Comparison of ENCODE assay signal across 29 cellular contexts in genomic region chr5:114310666-114311065, GRCh38. TPM values are rescaled to one million over a fixed set of nuclear protein-coding genes. Genes with fewer than 3 reads are reported as not detected.
"Had no signal": no experiment of that assay in that cellular context is flagged by ENCODE, and none has a peak within 500 bp of the region (broad histone marks: within the 10 kb centered on the region; RNA-seq: fewer than 3 reads in every experiment).

No MANE protein-coding gene starts in this region.

- H3K27me3 Mint-ChIP-seq: stimulated activated memory B cell treated with anti-CD40 and anti-IgM and Interleukin-4, amounts not matched to agents 10 μg/mL and 1 μg/mL and 100 μg/mL, for 72 hours; stimulated activated naive B cell treated with anti-CD40 and anti-IgM and Interleukin-4, amounts not matched to agents 10 μg/mL and 1 μg/mL and 100 μg/mL, for 72 hours; stimulated activated naive CD8-positive, alpha-beta T cell treated with anti-CD3 and anti-CD28 coated beads, Interleukin-15, amount 100 ng/mL, for 72 hours; stimulated activated naive CD8-positive, alpha-beta T cell treated with anti-CD3 and anti-CD28 coated beads, Interleukin-15, Interleukin-2, amounts not matched to agents 100 ng/mL and 50 ng/mL, for 24 hours had no signal

- H3K27ac Mint-ChIP-seq: stimulated activated effector memory CD8-positive, alpha-beta T cell treated with anti-CD3 and anti-CD28 coated beads, Interleukin-12 subunit alpha, Interleukin-12 subunit beta, amount 100 ng/mL, for 72 hours; stimulated activated memory B cell treated with anti-CD40 and anti-IgM and Interleukin-4, amounts not matched to agents 10 μg/mL and 1 μg/mL and 100 μg/mL, for 72 hours; stimulated activated naive B cell treated with anti-CD40 and anti-IgM and Interleukin-4, amounts not matched to agents 10 μg/mL and 1 μg/mL and 100 μg/mL, for 72 hours; stimulated activated naive CD8-positive, alpha-beta T cell treated with anti-CD3 and anti-CD28 coated beads, Interleukin-15, amount 100 ng/mL, for 72 hours; stimulated activated naive CD8-positive, alpha-beta T cell treated with anti-CD3 and anti-CD28 coated beads, Interleukin-15, Interleukin-2, amounts not matched to agents 100 ng/mL and 50 ng/mL, for 24 hours; type B pancreatic cell had no signal

- H3K36me3 ChIP-seq: stomach, suprapubic skin, thoracic aorta, thyroid gland, tibial artery, tibial nerve, transverse colon, upper lobe of left lung, upper lobe of right lung, uterus, vagina had no signal

- ATAC-seq: stimulated activated effector memory CD8-positive, alpha-beta T cell treated with anti-CD3 and anti-CD28 coated beads, Interleukin-12 subunit alpha, Interleukin-12 subunit beta, amount 100 ng/mL, for 72 hours; stimulated activated memory B cell treated with anti-CD40 and anti-IgM and Interleukin-4, amounts not matched to agents 10 μg/mL and 1 μg/mL and 100 μg/mL, for 72 hours; stimulated activated naive B cell treated with anti-CD40 and anti-IgM and Interleukin-4, amounts not matched to agents 10 μg/mL and 1 μg/mL and 100 μg/mL, for 72 hours; stimulated activated naive CD8-positive, alpha-beta T cell treated with anti-CD3 and anti-CD28 coated beads, Interleukin-15, amount 100 ng/mL, for 72 hours; stimulated activated naive CD8-positive, alpha-beta T cell treated with anti-CD3 and anti-CD28 coated beads, Interleukin-15, Interleukin-2, amounts not matched to agents 100 U/mL and 50 U/mL, for 24 hours; upper lobe of right lung had no signal

- H3K27ac ChIP-seq: stomach, suprapubic skin, testis, thoracic aorta, thyroid gland, tibial artery, tibial nerve, transverse colon, upper lobe of left lung, upper lobe of right lung, uterus, vagina had no signal

- DNase-seq: stimulated activated CD4-positive, alpha-beta T cell treated with anti-CD3 and anti-CD28 coated beads, Interleukin-2, amount 100 ng/mL, for 48 hours; stimulated activated CD4-positive, alpha-beta T cell treated with anti-CD3 and anti-CD28 coated beads, Interleukin-4, amount 100 ng/mL, for 1 hour; stimulated activated CD4-positive, alpha-beta T cell treated with anti-CD3 and anti-CD28 coated beads, Interleukin-4, amount 100 ng/mL, for 24 hours; stimulated activated CD4-positive, alpha-beta T cell treated with anti-CD3 and anti-CD28 coated beads, Interleukin-4, amount 100 ng/mL, for 4 hours; stimulated activated CD8-positive, alpha-beta memory T cell treated with anti-CD3 and anti-CD28 coated beads, Interleukin-4, amount 100 ng/mL, for 48 hours; stimulated activated naive B cell treated with anti-CD40 and anti-IgM and Interleukin-4, amounts not matched to agents 10 μg/mL and 1 μg/mL and 100 μg/mL, for 72 hours; stimulated activated naive CD4-positive, alpha-beta T cell; stimulated activated naive CD4-positive, alpha-beta T cell treated with Interleukin-2 at 50 U/mL for 16 hours; stimulated activated naive CD8-positive, alpha-beta T cell treated with anti-CD3 and anti-CD28 coated beads, Interleukin-15, amount 100 ng/mL, for 72 hours; stimulated activated naive CD8-positive, alpha-beta T cell treated with anti-CD3 and anti-CD28 coated beads, Interleukin-15, Interleukin-2, amounts not matched to agents 100 U/mL and 50 U/mL, for 24 hours; stomach; substantia nigra; testis; thyroid gland; tibial artery; transverse colon; trophoblast cell; upper lobe of left lung; upper lobe of right lung; uterus had no signal

- H3K9me3 Mint-ChIP-seq: stimulated activated effector memory CD8-positive, alpha-beta T cell treated with anti-CD3 and anti-CD28 coated beads, Interleukin-12 subunit alpha, Interleukin-12 subunit beta, amount 100 ng/mL, for 72 hours; stimulated activated memory B cell treated with anti-CD40 and anti-IgM and Interleukin-4, amounts not matched to agents 10 μg/mL and 1 μg/mL and 100 μg/mL, for 72 hours; stimulated activated naive B cell treated with anti-CD40 and anti-IgM and Interleukin-4, amounts not matched to agents 10 μg/mL and 1 μg/mL and 100 μg/mL, for 72 hours; stimulated activated naive CD8-positive, alpha-beta T cell treated with anti-CD3 and anti-CD28 coated beads, Interleukin-15, amount 100 ng/mL, for 72 hours; stimulated activated naive CD8-positive, alpha-beta T cell treated with anti-CD3 and anti-CD28 coated beads, Interleukin-15, Interleukin-2, amounts not matched to agents 100 ng/mL and 50 ng/mL, for 24 hours; type B pancreatic cell had no signal

- H3K9me3 ChIP-seq: stomach, suprapubic skin, testis, thoracic aorta, thyroid gland, tibial artery, tibial nerve, transverse colon, upper lobe of left lung, upper lobe of right lung, uterus, vagina had no signal

- H3K27me3 ChIP-seq: stomach, suprapubic skin, testis, thyroid gland, tibial artery, tibial nerve, transverse colon, upper lobe of left lung, upper lobe of right lung, uterus, vagina had no signal

- H3K4me3 Mint-ChIP-seq: stimulated activated effector memory CD8-positive, alpha-beta T cell treated with anti-CD3 and anti-CD28 coated beads, Interleukin-12 subunit alpha, Interleukin-12 subunit beta, amount 100 ng/mL, for 72 hours; stimulated activated memory B cell treated with anti-CD40 and anti-IgM and Interleukin-4, amounts not matched to agents 10 μg/mL and 1 μg/mL and 100 μg/mL, for 72 hours; stimulated activated naive B cell treated with anti-CD40 and anti-IgM and Interleukin-4, amounts not matched to agents 10 μg/mL and 1 μg/mL and 100 μg/mL, for 72 hours; stimulated activated naive CD8-positive, alpha-beta T cell treated with anti-CD3 and anti-CD28 coated beads, Interleukin-15, amount 100 ng/mL, for 72 hours; stimulated activated naive CD8-positive, alpha-beta T cell treated with anti-CD3 and anti-CD28 coated beads, Interleukin-15, Interleukin-2, amounts not matched to agents 100 ng/mL and 50 ng/mL, for 24 hours; type B pancreatic cell had no signal

- H3K36me3 Mint-ChIP-seq: stimulated activated effector memory CD8-positive, alpha-beta T cell treated with anti-CD3 and anti-CD28 coated beads, Interleukin-12 subunit alpha, Interleukin-12 subunit beta, amount 100 ng/mL, for 72 hours; stimulated activated memory B cell treated with anti-CD40 and anti-IgM and Interleukin-4, amounts not matched to agents 10 μg/mL and 1 μg/mL and 100 μg/mL, for 72 hours; stimulated activated naive B cell treated with anti-CD40 and anti-IgM and Interleukin-4, amounts not matched to agents 10 μg/mL and 1 μg/mL and 100 μg/mL, for 72 hours; type B pancreatic cell had no signal

- H3K4me1 Mint-ChIP-seq: stimulated activated effector memory CD8-positive, alpha-beta T cell treated with anti-CD3 and anti-CD28 coated beads, Interleukin-12 subunit alpha, Interleukin-12 subunit beta, amount 100 ng/mL, for 72 hours; stimulated activated memory B cell treated with anti-CD40 and anti-IgM and Interleukin-4, amounts not matched to agents 10 μg/mL and 1 μg/mL and 100 μg/mL, for 72 hours; stimulated activated naive B cell treated with anti-CD40 and anti-IgM and Interleukin-4, amounts not matched to agents 10 μg/mL and 1 μg/mL and 100 μg/mL, for 72 hours; stimulated activated naive CD8-positive, alpha-beta T cell treated with anti-CD3 and anti-CD28 coated beads, Interleukin-15, amount 100 ng/mL, for 72 hours had no signal

- H3K4me3 ChIP-seq: stomach, suprapubic skin, testis, thoracic aorta, thyroid gland, tibial artery, tibial nerve, transverse colon, upper lobe of left lung, upper lobe of right lung, uterus, vagina had no signal

- FAIRE-seq: urothelium cell line had no signal

- H3K4me1 ChIP-seq: suprapubic skin, testis, thyroid gland, tibial artery, tibial nerve, transverse colon, upper lobe of left lung, upper lobe of right lung, uterus, vagina had no signal

RNA-seq across cellular contexts. Expression of gene KCNN2, which starts 51.2 kb away (rescaled TPM):
- total RNA-seq: thoracic aorta had no signal
